ENCODE assay signal across 17 cellular contexts in the genomic region with DNA sequence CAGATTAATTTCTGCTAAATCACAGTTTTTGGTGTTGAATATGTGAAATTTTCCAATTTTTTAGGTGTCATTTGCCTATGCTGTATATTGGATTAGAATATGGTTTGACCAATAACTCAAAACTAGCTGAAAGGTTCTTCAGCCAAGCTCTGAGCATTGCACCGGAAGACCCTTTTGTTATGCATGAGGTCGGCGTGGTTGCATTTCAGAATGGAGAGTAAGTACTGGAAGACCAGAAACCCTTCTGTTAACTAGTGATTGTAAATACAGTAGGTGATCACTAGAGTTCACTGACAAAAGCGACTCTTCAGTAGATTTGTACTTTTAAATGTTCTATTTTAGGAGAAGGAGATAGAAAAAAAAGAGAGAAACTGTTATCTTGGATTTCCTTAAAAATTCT. TPM values are rescaled to one million over a fixed set of nuclear protein-coding genes. Genes with fewer than 3 reads are reported as not detected.
DNase-seq lines count a peak whose midpoint lies in the region; ATAC-seq and TF ChIP-seq lines count a peak whose summit lies in the region.
"Had no signal": no experiment of that assay in that cellular context is flagged by ENCODE, and none has a peak within 500 bp of the region (broad histone marks: within the 10 kb centered on the region; RNA-seq: fewer than 3 reads in every experiment).

No MANE protein-coding gene starts in this region.

- H3K9me2 ChIP-seq in MM.1S (replicated peaks; ENCODE audit: insufficient read depth, low read length) (no peaks in the 10 kb centered on the region), hepatocyte (replicated peaks; ENCODE audit: insufficient read depth) (no peaks in the 10 kb centered on the region)

- peaks cover 46% of the 10 kb centered on the region for H3F3A ChIP-seq in MM.1S (ENCODE audit: insufficient read depth, low read length)

- H4K20me1 ChIP-seq in H9 (ENCODE audit: control insufficient read depth, insufficient read depth, insufficient read length) (no peaks in the 10 kb centered on the region), MM.1S (ENCODE audit: insufficient read depth, low read length) (no peaks in the 10 kb centered on the region; the same call in 1 of the 2 replicates), osteoblast (ENCODE audit: insufficient read depth, low read length) (no peaks in the 10 kb centered on the region), hepatocyte (ENCODE audit: insufficient read depth, poor library complexity, severe bottlenecking) (no peaks in the 10 kb centered on the region)

- H2BK15ac ChIP-seq in H9 (ENCODE audit: low read depth, low read length) = no peak overlapping the region

- H2AFZ ChIP-seq in H9 (ENCODE audit: low read length) (no peak overlapping the region), MM.1S (ENCODE audit: low read length) (no peak overlapping the region), osteoblast (ENCODE audit: low read length) (no peak overlapping the region), hepatocyte (no peak overlapping the region)

- WGBS in H9 (ENCODE audit: extremely low coverage, insufficient read length, low lambda C conversion rate) = no CpG with 5 or more reads among the region's 4 CpGs
- 91% methylated on average over 4 of the region's 4 CpGs for WGBS in esophagus muscularis mucosa
- WGBS in hepatocyte (ENCODE audit: low lambda C conversion rate, missing lambda C conversion rate) = 87% methylated on average over 4 of the region's 4 CpGs

- H3K4me1 ChIP-seq in H9 (ENCODE audit: insufficient read depth, low read length) (no peaks in the 10 kb centered on the region), MM.1S (ENCODE audit: low read length) (peaks cover 56% of the 10 kb centered on the region), esophagus muscularis mucosa (no peaks in the 10 kb centered on the region), osteoblast (ENCODE audit: insufficient read depth, low read length) (peaks cover 3% of the 10 kb centered on the region), hepatocyte (ENCODE audit: insufficient read depth) (no peaks in the 10 kb centered on the region)

- H3K4me3 ChIP-seq in MM.1S (ENCODE audit: low read length) (no peak overlapping the region), esophagus muscularis mucosa (no peak overlapping the region), osteoblast (ENCODE audit: insufficient read depth, low read length) (no peak overlapping the region), hepatocyte (no peak overlapping the region)

- H3K9ac ChIP-seq in H9 (ENCODE audit: extremely low read depth, insufficient read length, low read length) (no peak overlapping the region), MM.1S (ENCODE audit: low read length) (no peak overlapping the region)

- H2BK5ac ChIP-seq in H9 (ENCODE audit: insufficient read length, low read length) = no peak overlapping the region

- H3K36me3 ChIP-seq in MM.1S (replicated peaks; ENCODE audit: insufficient read depth, low read length) = peaks cover 8% of the 10 kb centered on the region; the same call in 1 of the 2 replicates
- H3K36me3 ChIP-seq in esophagus muscularis mucosa = peaks cover 54 to 99% (median 87%) of the 10 kb centered on the region in 4 donors
- peaks cover 90% of the 10 kb centered on the region for H3K36me3 ChIP-seq in osteoblast (ENCODE audit: insufficient read depth, low read length)
- no peaks in the 10 kb centered on the region for H3K36me3 ChIP-seq in hepatocyte (replicated peaks; ENCODE audit: insufficient read depth, low read depth)

- no peak overlapping the region for H2AK5ac ChIP-seq in H9 (ENCODE audit: insufficient read length, low read length)

- H3K9me3 Mint-ChIP-seq in H9 = no peaks in the 10 kb centered on the region
- H3K9me3 Mint-ChIP-seq: CD4-positive, CD25-positive, alpha-beta regulatory T cell had no signal

- no peak overlapping the region for H2BK20ac ChIP-seq in H9 (ENCODE audit: low read depth, low read length, poor library complexity, severe bottlenecking)

- no peak overlapping the region for H3K4me2 ChIP-seq in H9 (ENCODE audit: insufficient read depth, insufficient read length, low read length)
- no peak overlapping the region for H3K4me2 ChIP-seq in MM.1S (ENCODE audit: low read depth, low read length)
- H3K4me2 ChIP-seq in osteoblast (ENCODE audit: insufficient read depth, low read length) = no peak overlapping the region
- no peak overlapping the region for H3K4me2 ChIP-seq in hepatocyte

- H3K27me3 ChIP-seq in H9 (ENCODE audit: insufficient read depth, low read length) (no peaks in the 10 kb centered on the region), MM.1S (replicated peaks; ENCODE audit: insufficient read depth, low read length) (no peaks in the 10 kb centered on the region), esophagus muscularis mucosa (no peaks in the 10 kb centered on the region), osteoblast (ENCODE audit: insufficient read depth, low read length) (no peaks in the 10 kb centered on the region), hepatocyte (no peaks in the 10 kb centered on the region)

- H3K4me3 Mint-ChIP-seq in H9 = no peak overlapping the region
- H3K4me3 Mint-ChIP-seq: CD4-positive, CD25-positive, alpha-beta regulatory T cell had no signal

- TF ChIP-seq POLR2A in esophagus muscularis mucosa (IDR thresholded peaks at IDR 0.05; ENCODE audit: low read depth) = no peak

- no peak overlapping the region for H3K56ac ChIP-seq in H9 (ENCODE audit: insufficient read length, low read depth, low read length)

- H4K8ac ChIP-seq in H9 (replicated peaks; ENCODE audit: insufficient read length, low read depth, low read length) = no peak overlapping the region

- no peak for TF ChIP-seq EP300 in esophagus muscularis mucosa (IDR thresholded peaks at IDR 0.05)

- no peaks in the 10 kb centered on the region for H3K9me3 ChIP-seq in H9 (ENCODE audit: control insufficient read depth, low read depth, low read length)
- no peaks in the 10 kb centered on the region for H3K9me3 ChIP-seq in MM.1S (replicated peaks; ENCODE audit: insufficient read depth, low read length)
- no peaks in the 10 kb centered on the region for H3K9me3 ChIP-seq in esophagus muscularis mucosa
- H3K9me3 ChIP-seq in osteoblast (ENCODE audit: low read depth, low read length) = no peaks in the 10 kb centered on the region
- H3K9me3 ChIP-seq in hepatocyte (ENCODE audit: low read depth) = no peaks in the 10 kb centered on the region

- intact Hi-C loops in esophagus muscularis mucosa (cut with DNase I) = no loop called here

- no peak overlapping the region for H3T11ph ChIP-seq in H9 (ENCODE audit: low read length)

- H3K27ac Mint-ChIP-seq in H9 = peak overlapping the region in 2 of 3 experiments; percentile 84 to 93; a peak in 4 of 7 replicates

- no peak overlapping the region for H3K23ac ChIP-seq in H9 (ENCODE audit: insufficient read length, low read depth, low read length)

- peaks cover 22 to 24% of the 10 kb centered on the region in 2 experiments for H3K4me1 Mint-ChIP-seq in H9

- H3K27ac ChIP-seq in H9 (ENCODE audit: insufficient read length, low read depth, low read length) (no peak overlapping the region), MM.1S (ENCODE audit: low read length) (peak overlapping the region; percentile 5; the same call in 1 of the 2 replicates), esophagus muscularis mucosa (replicated peaks in 1 of 4) (no peak overlapping the region), osteoblast (ENCODE audit: low read depth, low read length) (peak overlapping the region; percentile 15), hepatocyte (no peak overlapping the region)
- H3K27ac ChIP-seq: HL-60 had no signal

- peak; percentile 56 for DNase-seq in H9
- DNase-seq in MM.1S = no peak
- peak; percentile 12 for DNase-seq in esophagus muscularis mucosa (ENCODE audit: extremely low spot score)
- no peak for DNase-seq in osteoblast (ENCODE audit: insufficient read length, low spot score, missing footprints)
- no peak for DNase-seq in hepatocyte (ENCODE audit: low spot score)
- DNase-seq: CD4-positive, CD25-positive, alpha-beta regulatory T cell; DMS79; GOT3; IMR-90; NCI-H1105 treated with DMSO at 0.1 percent for 48 hours; NCI-H2029 treated with DMSO at 0.1 percent for 48 hours; NCI-H226; NCI-H526 had no signal

- H3K14ac ChIP-seq in H9 (ENCODE audit: insufficient read depth, low read length) = no peak overlapping the region

- no peak overlapping the region for H3K4ac ChIP-seq in H9 (ENCODE audit: low read depth, low read length)

- ATAC-seq in HG02642 (IDR thresholded peaks at IDR 0.05; ENCODE audit: poor library complexity, unreplicated experiment) (no peak), GM21390 (IDR thresholded peaks at IDR 0.05; ENCODE audit: unreplicated experiment) (no peak)
- ATAC-seq: Right ventricle myocardium inferior had no signal

- H2BK12ac ChIP-seq in H9 (ENCODE audit: insufficient read length, low read depth, low read length) = no peak overlapping the region

- no peak overlapping the region for H2BK120ac ChIP-seq in H9 (ENCODE audit: low read depth, low read length, poor library complexity, severe bottlenecking)

- no peaks in the 10 kb centered on the region for H3K79me1 ChIP-seq in H9 (ENCODE audit: insufficient read depth, low read depth, low read length, poor library complexity, severe bottlenecking)

- TF ChIP-seq CTCF in H9 (conservative IDR thresholded peaks at IDR 0.05) (no peak), MM.1S (IDR thresholded peaks at IDR 0.05; ENCODE audit: low read length) (no peak), esophagus muscularis mucosa (IDR thresholded peaks at IDR 0.05) (no peak), osteoblast (IDR thresholded peaks at IDR 0.05; ENCODE audit: extremely low read depth, low read depth, low read length) (no peak), hepatocyte (IDR thresholded peaks at IDR 0.05; ENCODE audit: poor library complexity) (no peak)

- no peak overlapping the region for H3K18ac ChIP-seq in H9 (ENCODE audit: insufficient read length, low read depth, low read length)

- no peaks in the 10 kb centered on the region for H3K23me2 ChIP-seq in H9 (ENCODE audit: insufficient read length, low read depth, low read length, poor library complexity, severe bottlenecking)

- H4K5ac ChIP-seq in H9 (ENCODE audit: insufficient read length, low read depth, low read length) = no peak overlapping the region

- H3K36me3 Mint-ChIP-seq in H9 (ENCODE audit: insufficient read depth in 1 of 3, low read depth in 3 of 3) = peaks cover 35 to 85% (median 70%) of the 10 kb centered on the region in 3 experiments; a peak in 6 of 7 replicates

- H4K91ac ChIP-seq in H9 (ENCODE audit: insufficient read length, low read depth, low read length) = no peak overlapping the region

- H3K79me2 ChIP-seq in H9 (ENCODE audit: insufficient read depth, low read length) (no peaks in the 10 kb centered on the region), MM.1S (ENCODE audit: low read length) (peaks cover 56% of the 10 kb centered on the region), osteoblast (ENCODE audit: insufficient read depth, low read length) (peaks cover 7% of the 10 kb centered on the region), hepatocyte (peaks cover 4% of the 10 kb centered on the region)

- H3K27me3 Mint-ChIP-seq in H9 (ENCODE audit: low read depth) = no peaks in the 10 kb centered on the region
- H3K27me3 Mint-ChIP-seq: CD4-positive, CD25-positive, alpha-beta regulatory T cell had no signal

RNA-seq across cellular contexts. Expression of gene CDC16, which starts 22.3 kb away (rescaled TPM):
- total RNA-seq in H9 (2021) (86.9 and 91.9 TPM in 2 replicates), esophagus muscularis mucosa (10 to 100 TPM; 33.0 to 55.6 (median 42.5) TPM), osteoblast (82.2 and 85.7 TPM in 2 replicates), hepatocyte (58.5 and 63.0 TPM in 2 replicates)
- polyA plus RNA-seq in hepatocyte = 48.4 and 57.8 TPM in 2 replicates

RNA-seq across cellular contexts. Expression of gene UPF3A, which starts 24.4 kb away (rescaled TPM):
- total RNA-seq in H9 (2021) (81.8 and 85.0 TPM in 2 replicates), esophagus muscularis mucosa (10 to 100 TPM; 25.2 to 43.2 (median 35.6) TPM), osteoblast (25.0 and 28.9 TPM in 2 replicates), hepatocyte (35.7 and 42.5 TPM in 2 replicates)
- 48.9 and 60.3 TPM in 2 replicates for polyA plus RNA-seq in hepatocyte

RNA-seq across cellular contexts. Expression of gene CHAMP1, which starts 57.3 kb away (rescaled TPM):
- 57.8 and 62.1 TPM in 2 replicates for total RNA-seq in H9 (2021)
- total RNA-seq in esophagus muscularis mucosa = 10 to 100 TPM in 3 of 4 donors, 1 to 10 TPM in 1; 10.0 to 26.8 (median 16.3) TPM
- total RNA-seq in osteoblast = 9.4 and 10.3 TPM in 2 replicates
- 12.8 and 20.7 TPM in 2 replicates for total RNA-seq in hepatocyte
- 6.6 and 9.3 TPM in 2 replicates for polyA plus RNA-seq in hepatocyte

Comparison
In these comparisons a context has a peak if more than half of its experiments do, and no peak if none do; other contexts are left out.
1. DNase-seq: peak in H9 (single experiment) and esophagus muscularis mucosa (single experiment); none in MM.1S (single experiment), osteoblast (single experiment) and hepatocyte (single experiment).
2. H3K27ac ChIP-seq: peak in MM.1S (single experiment) and osteoblast (single experiment); none in H9 (single experiment), esophagus muscularis mucosa (0 of 4) and hepatocyte (single experiment).